Comparison of ENCODE assay signal across 12 cellular contexts in the genomic region with DNA sequence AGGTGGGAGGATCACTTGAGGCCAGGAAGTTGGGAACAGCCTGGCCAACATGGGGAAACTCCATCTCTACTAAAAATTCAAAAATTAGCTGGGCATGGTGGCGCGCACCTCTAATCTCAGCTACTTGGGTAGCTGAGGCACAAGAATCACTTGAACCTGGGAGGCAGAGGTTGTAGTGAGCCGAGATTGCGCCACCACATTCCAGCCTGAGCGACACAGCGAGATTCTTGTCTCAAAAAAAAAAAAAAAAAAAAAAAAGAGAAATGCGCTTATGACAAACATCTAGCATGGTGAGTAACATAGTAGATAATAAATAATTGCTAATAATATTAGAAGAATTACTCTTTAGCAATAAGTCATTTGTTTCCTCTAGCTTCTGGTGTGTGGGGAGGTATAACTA. TPM values are rescaled to one million over a fixed set of nuclear protein-coding genes. Genes with fewer than 3 reads are reported as not detected.
A peak's percentile ranks its signal among the peaks of the same experiment; 100 is the strongest.
DNase-seq lines count a peak whose midpoint lies in the region; ATAC-seq and TF ChIP-seq lines count a peak whose summit lies in the region.
"Had no signal": no experiment of that assay in that cellular context is flagged by ENCODE, and none has a peak within 500 bp of the region (broad histone marks: within the 10 kb centered on the region; RNA-seq: fewer than 3 reads in every experiment).

No MANE protein-coding gene starts in this region.

- H3K79me2 ChIP-seq in PC-3 (ENCODE audit: low read length), result peaks cover 50% of the 10 kb centered on the region

- H4K91ac ChIP-seq in mesenchymal stem cell (ENCODE audit: low read length), result no peak overlapping the region

- no peaks in the 10 kb centered on the region for H3K27me3 ChIP-seq in PC-3 (ENCODE audit: low read length)
- no peaks in the 10 kb centered on the region for H3K27me3 ChIP-seq in mesenchymal stem cell (ENCODE audit: control insufficient read depth in 1 of 2, insufficient read depth in 1 of 2, low read length in 2 of 2)
- no peaks in the 10 kb centered on the region for H3K27me3 ChIP-seq in effector memory CD4-positive, alpha-beta T cell (replicated peaks; ENCODE audit: control insufficient read depth, insufficient read depth, low read length, poor library complexity, severe bottlenecking)

- H3K9ac ChIP-seq in PC-3 (ENCODE audit: low read length), result no peak overlapping the region
- H3K9ac ChIP-seq in mesenchymal stem cell (ENCODE audit: low read length), result no peak overlapping the region

- H3K9me3 ChIP-seq in PC-3 (ENCODE audit: low read length), result no peaks in the 10 kb centered on the region
- no peaks in the 10 kb centered on the region for H3K9me3 ChIP-seq in mesenchymal stem cell (ENCODE audit: control insufficient read depth, low read length)
- no peaks in the 10 kb centered on the region for H3K9me3 ChIP-seq in effector memory CD4-positive, alpha-beta T cell (ENCODE audit: control insufficient read depth, low read length)

- no peak overlapping the region for H3K4me3 Mint-ChIP-seq in T-helper 2 cell treated with Interferon-gamma antibody and Interleukin-4, amounts not matched to agents 5 μg/mL and 100 μg/mL, for 36 hours
- H3K4me3 Mint-ChIP-seq: stimulated activated naive CD8-positive, alpha-beta T cell treated with anti-CD3 and anti-CD28 coated beads, Interleukin-15, Interleukin-2, amounts not matched to agents 100 ng/mL and 50 ng/mL, for 24 hours had no signal

- no peaks in the 10 kb centered on the region for H3K4me1 Mint-ChIP-seq in T-helper 2 cell treated with Interferon-gamma antibody and Interleukin-4, amounts not matched to agents 5 μg/mL and 100 μg/mL, for 36 hours (ENCODE audit: low read depth)

- no peak overlapping the region for H2BK15ac ChIP-seq in mesenchymal stem cell (ENCODE audit: low read depth, poor library complexity, severe bottlenecking)

- H2BK120ac ChIP-seq in mesenchymal stem cell (ENCODE audit: low read depth, low read length), result no peak overlapping the region

- H3K36me3 ChIP-seq in PC-3 (ENCODE audit: low read depth, low read length) (0 out of 2 replicates have a peak, but pooled peaks cover 2% of the 10 kb centered on the region), mesenchymal stem cell (ENCODE audit: control insufficient read depth in 1 of 2, insufficient read depth in 2 of 2, low read depth in 1 of 2, low read length in 2 of 2) (peaks cover 0 to 3% of the 10 kb centered on the region in 2 experiments)
- no peaks in the 10 kb centered on the region for H3K36me3 ChIP-seq in effector memory CD4-positive, alpha-beta T cell (ENCODE audit: control insufficient read depth, insufficient read depth, low read length)

- H3K27ac Mint-ChIP-seq in T-helper 2 cell treated with Interferon-gamma antibody and Interleukin-4, amounts not matched to agents 5 μg/mL and 100 μg/mL, for 36 hours, result no peak overlapping the region
- H3K27ac Mint-ChIP-seq: stimulated activated naive CD8-positive, alpha-beta T cell treated with anti-CD3 and anti-CD28 coated beads, Interleukin-15, Interleukin-2, amounts not matched to agents 100 ng/mL and 50 ng/mL, for 24 hours had no signal

- H3K4me3 ChIP-seq in PC-3 (ENCODE audit: low read length), result no peak overlapping the region
- H3K4me3 ChIP-seq in mesenchymal stem cell (ENCODE audit: insufficient read depth in 1 of 2, low read depth in 1 of 2, low read length in 2 of 2), result no peak overlapping the region
- no peak overlapping the region for H3K4me3 ChIP-seq in effector memory CD4-positive, alpha-beta T cell (ENCODE audit: insufficient read depth, low read depth, low read length, poor library complexity, severe bottlenecking)

- H3K36me3 Mint-ChIP-seq in T-helper 2 cell treated with Interferon-gamma antibody and Interleukin-4, amounts not matched to agents 5 μg/mL and 100 μg/mL, for 36 hours (ENCODE audit: low read depth), result no peaks in the 10 kb centered on the region

- POLR2A ChIA-PET in PC-3 (lab: Charles Lee; ENCODE audit: unreplicated experiment), result no interaction called here

- no peak overlapping the region for H3K18ac ChIP-seq in mesenchymal stem cell (ENCODE audit: low read depth in 1 of 2, low read length in 2 of 2)

- H3K4ac ChIP-seq in mesenchymal stem cell (ENCODE audit: low read depth in 1 of 2, low read length in 2 of 2), result no peak overlapping the region

- peaks cover 3% of the 10 kb centered on the region for H3K79me1 ChIP-seq in mesenchymal stem cell (replicated peaks; ENCODE audit: low read length, poor library complexity, severe bottlenecking)

- DNase-seq in PC-3 (no peak), caudate nucleus (lab: John Stamatoyannopoulos, UW) (no peak), mesenchymal stem cell (peak; percentile 40), posterior vena cava (ENCODE audit: low spot score) (no peak)
- no peak for DNase-seq in T-helper 2 cell treated with Interferon-gamma antibody and Interleukin-4, amounts not matched to agents 5 μg/mL and 100 μg/mL, for 36 hours (ENCODE audit: low spot score)
- DNase-seq in effector memory CD4-positive, alpha-beta T cell, result no peak
- DNase-seq: activated CD4-positive, alpha-beta T cell treated with anti-CD3 and anti-CD28 coated beads, Interleukin-2, amount 50 U/mL, for 1 hour; right cardiac atrium; T-helper 1 cell had no signal

- ATAC-seq in PC-3 (no peak), GM19452 (IDR thresholded peaks at IDR 0.05; ENCODE audit: unreplicated experiment) (no peak)

- peak overlapping the region; percentile 83 for H2AK5ac ChIP-seq in mesenchymal stem cell (ENCODE audit: low read length, severe bottlenecking)

- no peak overlapping the region for H2BK12ac ChIP-seq in mesenchymal stem cell (ENCODE audit: low read length in 2 of 2)

- H3K14ac ChIP-seq in mesenchymal stem cell (ENCODE audit: low read length in 2 of 2), result no peak overlapping the region

- no peak overlapping the region for H4K8ac ChIP-seq in mesenchymal stem cell (ENCODE audit: low read length)

- peak overlapping the region; percentile 58 for H3K4me2 ChIP-seq in PC-3 (ENCODE audit: low read length)
- H3K4me2 ChIP-seq in mesenchymal stem cell (ENCODE audit: low read length, poor library complexity, severe bottlenecking), result no peak overlapping the region

- H3K9me3 Mint-ChIP-seq in T-helper 2 cell treated with Interferon-gamma antibody and Interleukin-4, amounts not matched to agents 5 μg/mL and 100 μg/mL, for 36 hours, result no peaks in the 10 kb centered on the region
- H3K9me3 Mint-ChIP-seq: stimulated activated naive CD8-positive, alpha-beta T cell treated with anti-CD3 and anti-CD28 coated beads, Interleukin-15, Interleukin-2, amounts not matched to agents 100 ng/mL and 50 ng/mL, for 24 hours had no signal

- TF ChIP-seq CTCF in PC-3 (conservative IDR thresholded peaks at IDR 0.05; ENCODE audit: low read depth, low read length), result no peak

- no peak overlapping the region for H2AFZ ChIP-seq in PC-3 (ENCODE audit: low read length)
- H2AFZ ChIP-seq in mesenchymal stem cell (ENCODE audit: low read depth, low read length), result no peak overlapping the region

- 88% methylated on average over 3 of the region's 7 CpGs for WGBS in mesenchymal stem cell

- H3K27me3 Mint-ChIP-seq in T-helper 2 cell treated with Interferon-gamma antibody and Interleukin-4, amounts not matched to agents 5 μg/mL and 100 μg/mL, for 36 hours (ENCODE audit: low read depth), result peaks cover 3% of the 10 kb centered on the region
- H3K27me3 Mint-ChIP-seq: stimulated activated naive CD8-positive, alpha-beta T cell treated with anti-CD3 and anti-CD28 coated beads, Interleukin-15, Interleukin-2, amounts not matched to agents 100 ng/mL and 50 ng/mL, for 24 hours had no signal

- intact Hi-C loops in PC-3 (cut with micrococcal nuclease), result no loop called here
- intact Hi-C loops in posterior vena cava (cut with DNase I), result no loop called here

- H3K27ac ChIP-seq in PC-3 (ENCODE audit: low read length) (peak overlapping the region; percentile 53; the same call in 1 of the 2 replicates), caudate nucleus (ENCODE audit: low read depth, low read length) (peak overlapping the region; percentile 94), mesenchymal stem cell (ENCODE audit: low read length, poor library complexity, severe bottlenecking) (peak overlapping the region; percentile 98), temporal lobe (ENCODE audit: low read depth, low read length) (peak overlapping the region; percentile 91)
- H3K27ac ChIP-seq in effector memory CD4-positive, alpha-beta T cell (ENCODE audit: insufficient read depth, low read length, poor library complexity, severe bottlenecking), result no peak overlapping the region

- H3K4me1 ChIP-seq in PC-3 (ENCODE audit: insufficient read depth, low read length) (peaks cover 79% of the 10 kb centered on the region), mesenchymal stem cell (ENCODE audit: control insufficient read depth, insufficient read depth, low read depth, low read length) (peaks cover 21% of the 10 kb centered on the region)
- no peaks in the 10 kb centered on the region for H3K4me1 ChIP-seq in effector memory CD4-positive, alpha-beta T cell (ENCODE audit: control insufficient read depth, insufficient read depth, low read length, poor library complexity, severe bottlenecking)

- no peak overlapping the region for H3K23ac ChIP-seq in mesenchymal stem cell (ENCODE audit: low read length in 2 of 2)

- no TSS peak for BruUV-seq in PC-3 (replicated peaks; lab: Mats Ljungman, UMichigan)

- no peaks in the 10 kb centered on the region for H3K9me2 ChIP-seq in PC-3 (replicated peaks; ENCODE audit: low read length)

- CTCF ChIA-PET in PC-3 (lab: Charles Lee), result interaction anchor here (0.7 kb wide), 1 partner anchor 38 kb away, joined by 4 read pairs; no protein-coding TSS in a partner anchor

- H3F3A ChIP-seq in PC-3 (ENCODE audit: low read length, unreplicated experiment), result peaks cover 7% of the 10 kb centered on the region

- no peak overlapping the region for H2BK5ac ChIP-seq in mesenchymal stem cell (ENCODE audit: low read depth, low read length, poor library complexity, severe bottlenecking)

- H4K20me1 ChIP-seq in PC-3 (ENCODE audit: low read length), result no peaks in the 10 kb centered on the region

RNA-seq across cellular contexts. Expression of a gene that starts 25.9 kb away (rescaled TPM):
- 10.7 and 13.3 TPM in 2 replicates for total RNA-seq in PC-3 (2014; rRNA removed)
- polyA plus RNA-seq in mesenchymal stem cell (2013, experiment 1 of 2), result 13.1 TPM
- polyA plus RNA-seq in mesenchymal stem cell (2013, experiment 2 of 2), result 12.6 TPM
- total RNA-seq in temporal lobe, result 45.2 TPM
- 10 to 100 TPM; 53.5 to 64.2 TPM for total RNA-seq in posterior vena cava
